In genomic region chr6:151087861-151088598, GRCh38 we compare ENCODE assay signal across 16 cellular contexts.
DNase-seq lines count a peak whose midpoint lies in the region; ATAC-seq and TF ChIP-seq lines count a peak whose summit lies in the region.
"Had no signal": no experiment of that assay in that cellular context is flagged by ENCODE, and none has a peak within 500 bp of the region (broad histone marks: within the 10 kb centered on the region; RNA-seq: fewer than 3 reads in every experiment).

No MANE protein-coding gene starts in this region.

- no TSS peak for BruUV-seq in Caco-2 (replicated peaks; lab: Mats Ljungman, UMichigan)

- no peaks in the 10 kb centered on the region for H3K9me3 ChIP-seq in Caco-2
- H3K9me3 ChIP-seq in CD8-positive, alpha-beta T cell (ENCODE audit: low read length): no peaks in the 10 kb centered on the region
- H3K9me3 ChIP-seq: stomach had no signal

- no peaks in the 10 kb centered on the region for H3K27me3 ChIP-seq in Caco-2 (replicated peaks; ENCODE audit: control insufficient read depth, insufficient read depth, low read length)
- no peaks in the 10 kb centered on the region for H3K27me3 ChIP-seq in CD8-positive, alpha-beta T cell (ENCODE audit: insufficient read depth, low read length)
- H3K27me3 ChIP-seq in H7 (ENCODE audit: control insufficient read depth, insufficient read depth, low read length): no peaks in the 10 kb centered on the region
- H3K27me3 ChIP-seq: stomach had no signal

- peaks cover 10% of the 10 kb centered on the region for H3K4me1 ChIP-seq in Caco-2
- no peaks in the 10 kb centered on the region for H3K4me1 ChIP-seq in CD8-positive, alpha-beta T cell (ENCODE audit: insufficient read depth, low read length)

- no peak overlapping the region for H3K27ac Mint-ChIP-seq in Caco-2 (ENCODE audit: unreplicated experiment)
- H3K27ac Mint-ChIP-seq in osteocyte (ENCODE audit: unreplicated experiment): peak overlapping the region; percentile 32
- H3K27ac Mint-ChIP-seq in CD8-positive, alpha-beta T cell: no peak overlapping the region
- H3K27ac Mint-ChIP-seq: activated naive CD8-positive, alpha-beta T cell treated with anti-CD3 and anti-CD28 coated beads, Interleukin-2, amount 50 U/mL, for 24 hours; CD4-positive, alpha-beta T cell; T-helper 1 cell treated with Interleukin-12 subunit alpha and Interleukin-12 subunit beta and Interleukin-4 antibody, amounts not matched to agents 30 μg/mL and 1 μg/mL, for 36 hours had no signal

- no peak overlapping the region for H3K4me3 ChIP-seq in Caco-2 (ENCODE audit: low read depth, low read length)
- no peak overlapping the region for H3K4me3 ChIP-seq in fibroblast of the aortic adventitia (ENCODE audit: low read depth, low read length)
- no peak overlapping the region for H3K4me3 ChIP-seq in CD8-positive, alpha-beta T cell (ENCODE audit: low read depth, low read length)
- H3K4me3 ChIP-seq in H7 (ENCODE audit: insufficient read depth, low read depth, low read length): no peak overlapping the region
- H3K4me3 ChIP-seq: stomach had no signal

- intact Hi-C loops in Caco-2 (cut with micrococcal nuclease; ENCODE audit: unreplicated experiment): loop anchor here (10.0 kb wide), 1 partner anchor 73 kb away; no protein-coding TSS in a partner anchor
- intact Hi-C loops in CD8-positive, alpha-beta T cell (cut with DNase I, micrococcal nuclease): no loop called here

- no peak overlapping the region for H3K27ac ChIP-seq in CD8-positive, alpha-beta T cell (ENCODE audit: low read depth, low read length)
- H3K27ac ChIP-seq: HL-60 had no signal

- H3K4me1 Mint-ChIP-seq in Caco-2 (ENCODE audit: low read depth, unreplicated experiment): peaks cover 6% of the 10 kb centered on the region
- peaks cover 38% of the 10 kb centered on the region for H3K4me1 Mint-ChIP-seq in osteocyte (ENCODE audit: unreplicated experiment)
- no peaks in the 10 kb centered on the region for H3K4me1 Mint-ChIP-seq in CD8-positive, alpha-beta T cell (ENCODE audit: low read depth)
- H3K4me1 Mint-ChIP-seq: activated naive CD8-positive, alpha-beta T cell treated with anti-CD3 and anti-CD28 coated beads, Interleukin-2, amount 50 U/mL, for 24 hours had no signal

- CTCF ChIA-PET in Caco-2 (lab: Charles Lee): interaction anchor here (0.6 kb wide), 1 partner anchor 53 kb away, joined by 3 read pairs; no protein-coding TSS in a partner anchor
- CTCF ChIA-PET in CD8-positive, alpha-beta T cell (lab: Charles Lee): interaction anchor here (1.5 to 1.7 kb wide), 2 partner anchors 10 to 236 kb away, joined by 4 read pairs; no protein-coding TSS in a partner anchor

- H3K36me3 ChIP-seq in Caco-2 (ENCODE audit: control insufficient read depth, insufficient read depth, low read length): no peaks in the 10 kb centered on the region
- no peaks in the 10 kb centered on the region for H3K36me3 ChIP-seq in CD8-positive, alpha-beta T cell (ENCODE audit: insufficient read depth, low read length)
- H3K36me3 ChIP-seq in H7 (replicated peaks; ENCODE audit: control insufficient read depth, insufficient read depth, low read length): no peaks in the 10 kb centered on the region; the same call in 1 of the 2 replicates

- TF ChIP-seq CTCF in Caco-2 (IDR thresholded peaks at IDR 0.05; ENCODE audit: insufficient read depth in 1 of 2, low read depth in 1 of 2, low read length in 1 of 2, severe bottlenecking in 1 of 2, unreplicated experiment in 1 of 2) (no peak), fibroblast of the aortic adventitia (IDR thresholded peaks at IDR 0.05; ENCODE audit: insufficient read depth, low read length) (no peak), osteocyte (IDR thresholded peaks at IDR 0.05) (no peak)
- no peak for TF ChIP-seq CTCF in CD8-positive, alpha-beta T cell (IDR thresholded peaks at IDR 0.05)

- no peak for ATAC-seq in HG02642 (IDR thresholded peaks at IDR 0.05; ENCODE audit: poor library complexity, unreplicated experiment)
- no peak for ATAC-seq in CD8-positive, alpha-beta T cell
- ATAC-seq: activated naive CD8-positive, alpha-beta T cell treated with anti-CD3 and anti-CD28 coated beads, Interleukin-2, amount 50 U/mL, for 24 hours had no signal

- H3K4me3 Mint-ChIP-seq in Caco-2 (ENCODE audit: unreplicated experiment) (no peak overlapping the region), osteocyte (ENCODE audit: unreplicated experiment) (no peak overlapping the region)
- H3K4me3 Mint-ChIP-seq in CD8-positive, alpha-beta T cell: no peak overlapping the region
- H3K4me3 Mint-ChIP-seq: activated naive CD8-positive, alpha-beta T cell treated with anti-CD3 and anti-CD28 coated beads, Interleukin-2, amount 50 U/mL, for 24 hours; CD4-positive, alpha-beta T cell; T-helper 1 cell treated with Interleukin-12 subunit alpha and Interleukin-12 subunit beta and Interleukin-4 antibody, amounts not matched to agents 30 μg/mL and 1 μg/mL, for 36 hours had no signal

- H3K36me3 Mint-ChIP-seq in Caco-2 (ENCODE audit: insufficient read depth, unreplicated experiment) (peaks cover 14% of the 10 kb centered on the region), osteocyte (ENCODE audit: unreplicated experiment) (peaks cover 13% of the 10 kb centered on the region)
- peaks cover 12% of the 10 kb centered on the region for H3K36me3 Mint-ChIP-seq in CD8-positive, alpha-beta T cell

- DNase-seq in Caco-2 (peak; percentile 15 to 39), RPMI7951 (ENCODE audit: low read depth) (peak; percentile 59), fibroblast of the aortic adventitia (ENCODE audit: low read depth) (peak; percentile 80), osteocyte (ENCODE audit: extremely low spot score, unreplicated experiment) (no peak), H7 (no peak)
- no peak for DNase-seq in activated naive CD4-positive, alpha-beta T cell (lab: John Stamatoyannopoulos, UW)
- DNase-seq in CD8-positive, alpha-beta T cell: no peak
- DNase-seq: activated naive CD8-positive, alpha-beta T cell treated with anti-CD3 and anti-CD28 coated beads, Interleukin-2, amount 50 U/mL, for 24 hours; CD4-positive, alpha-beta T cell; kidney glomerular epithelial cell; NCI-H1694 treated with DMSO at 0.1 percent for 48 hours; stimulated activated CD4-positive, alpha-beta T cell treated with anti-CD3 and anti-CD28 coated beads, Interleukin-4, amount 100 ng/mL, for 1 hour; stomach had no signal

- H3K9me3 Mint-ChIP-seq in Caco-2 (ENCODE audit: unreplicated experiment) (no peaks in the 10 kb centered on the region), osteocyte (ENCODE audit: unreplicated experiment) (no peaks in the 10 kb centered on the region)
- H3K9me3 Mint-ChIP-seq in CD8-positive, alpha-beta T cell: no peaks in the 10 kb centered on the region
- H3K9me3 Mint-ChIP-seq: activated naive CD8-positive, alpha-beta T cell treated with anti-CD3 and anti-CD28 coated beads, Interleukin-2, amount 50 U/mL, for 24 hours; CD4-positive, alpha-beta T cell; T-helper 1 cell treated with Interleukin-12 subunit alpha and Interleukin-12 subunit beta and Interleukin-4 antibody, amounts not matched to agents 30 μg/mL and 1 μg/mL, for 36 hours had no signal

- H3K27me3 Mint-ChIP-seq in Caco-2 (ENCODE audit: insufficient read depth, unreplicated experiment) (no peaks in the 10 kb centered on the region), osteocyte (ENCODE audit: unreplicated experiment) (no peaks in the 10 kb centered on the region)
- no peaks in the 10 kb centered on the region for H3K27me3 Mint-ChIP-seq in CD8-positive, alpha-beta T cell (ENCODE audit: low read depth)
- H3K27me3 Mint-ChIP-seq: activated naive CD8-positive, alpha-beta T cell treated with anti-CD3 and anti-CD28 coated beads, Interleukin-2, amount 50 U/mL, for 24 hours; CD4-positive, alpha-beta T cell had no signal

- POLR2A ChIA-PET in Caco-2 (lab: Charles Lee): interaction anchor here (0.6 kb wide), 1 partner anchor 61 kb away, joined by 5 read pairs; no protein-coding TSS in a partner anchor
- POLR2A ChIA-PET in CD8-positive, alpha-beta T cell (lab: Charles Lee): no interaction called here

Comparison
In these comparisons a context has a peak if more than half of its experiments do, and no peak if none do; other contexts are left out.
1. DNase-seq: peak in Caco-2 (2 of 2), RPMI7951 (single experiment) and fibroblast of the aortic adventitia (single experiment); none in osteocyte (single experiment), activated naive CD4-positive, alpha-beta T cell (0 of 4), CD8-positive, alpha-beta T cell (0 of 7) and H7 (single experiment).